16 cellular contexts compared by ENCODE assay signal in the genomic region with DNA sequence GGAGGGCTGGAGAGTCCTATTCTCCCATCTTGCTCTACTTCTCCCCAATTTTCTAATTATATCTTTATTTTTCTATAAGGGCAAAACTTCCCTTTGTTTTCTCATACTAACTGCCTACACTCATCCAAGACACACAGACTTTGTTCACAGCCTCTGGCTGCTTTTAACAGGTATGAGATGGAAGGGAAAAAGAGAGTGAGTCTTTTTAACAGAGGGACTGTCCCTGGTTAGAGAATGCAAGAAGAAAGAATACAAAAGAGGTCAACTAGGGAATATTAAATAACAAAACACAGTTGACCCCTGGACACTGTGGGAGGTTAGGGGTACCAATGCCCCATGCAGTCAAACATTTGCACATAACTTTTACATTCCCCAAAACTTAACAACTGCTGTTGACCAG. TPM values are rescaled to one million over a fixed set of nuclear protein-coding genes. Genes with fewer than 3 reads are reported as not detected.
DNase-seq lines count a peak whose midpoint lies in the region; ATAC-seq, FAIRE-seq and TF ChIP-seq lines count a peak whose summit lies in the region.
"Had no signal": no experiment of that assay in that cellular context is flagged by ENCODE, and none has a peak within 500 bp of the region (broad histone marks: within the 10 kb centered on the region; RNA-seq: fewer than 3 reads in every experiment).

No MANE protein-coding gene starts in this region.

- H3K9ac ChIP-seq in SU-DHL-6 (ENCODE audit: low read length) (no peak overlapping the region), H1 (replicated peaks in 1 of 4; ENCODE audit: extremely low read depth in 1 of 4, low read depth in 3 of 4, low read length in 3 of 4) (no peak overlapping the region)

- H3K36me3 ChIP-seq in SU-DHL-6 (ENCODE audit: low read length) (peaks cover 60% of the 10 kb centered on the region), H1 (ENCODE audit: control insufficient read depth in 2 of 4, insufficient read depth in 4 of 4, low read length in 3 of 4) (no peaks in the 10 kb centered on the region)

- no peaks in the 10 kb centered on the region for H3K9me2 ChIP-seq in SU-DHL-6 (replicated peaks; ENCODE audit: insufficient read depth, low read length)

- TF ChIP-seq POLR2A in H1 (IDR thresholded peaks at IDR 0.05; ENCODE audit: control extremely low read depth in 1 of 2, low read depth in 2 of 2, low read length in 2 of 2): no peak

- H4K8ac ChIP-seq in H1 (ENCODE audit: extremely low read depth, insufficient read depth, low read length): no peak overlapping the region

- H3K79me2 ChIP-seq in SU-DHL-6 (ENCODE audit: insufficient read depth, low read length): no peaks in the 10 kb centered on the region
- no peaks in the 10 kb centered on the region for H3K79me2 ChIP-seq in H1 (ENCODE audit: control insufficient read depth in 1 of 2, insufficient read depth in 2 of 2, low read length in 2 of 2)

- no peak overlapping the region for H3K23ac ChIP-seq in H1 (ENCODE audit: insufficient read length)

- POLR2A ChIA-PET in activated CD4-positive, alpha-beta T cell treated with anti-CD3 and anti-CD28 coated beads, Interleukin-2, amount 10 ng/mL, durations not matched to agents 7 days and 5 days (lab: Charles Lee): no interaction called here
- POLR2A ChIA-PET in H1 (lab: Charles Lee; ENCODE audit: partially characterized antibody): no interaction called here

- TF ChIP-seq CTCF in SU-DHL-6 (IDR thresholded peaks at IDR 0.05; ENCODE audit: insufficient read depth, low read length, poor library complexity, severe bottlenecking) (no peak), H1 (IDR thresholded peaks at IDR 0.05; ENCODE audit: control extremely low read depth in 1 of 3, insufficient read depth in 1 of 3, low read depth in 1 of 3, low read length in 3 of 3) (no peak)

- peak overlapping the region; percentile 85 for H3K27ac Mint-ChIP-seq in activated CD4-positive, alpha-beta T cell treated with anti-CD3 and anti-CD28 coated beads, Interleukin-2, amount 10 ng/mL, durations not matched to agents 7 days and 5 days
- H3K27ac Mint-ChIP-seq: mesothelial cell of epicardium had no signal

- H3K4me3 Mint-ChIP-seq in activated CD4-positive, alpha-beta T cell treated with anti-CD3 and anti-CD28 coated beads, Interleukin-2, amount 10 ng/mL, durations not matched to agents 7 days and 5 days: no peak overlapping the region
- H3K4me3 Mint-ChIP-seq: mesothelial cell of epicardium had no signal

- no peak; a peak in 1 of 3 replicates for TF ChIP-seq EP300 in H1 (IDR thresholded peaks at IDR 0.05; ENCODE audit: borderline replicate concordance in 1 of 2, low read depth in 2 of 2, low read length in 2 of 2)

- H3K4me3 ChIP-seq in SU-DHL-6 (ENCODE audit: insufficient read depth, low read length, poor library complexity, severe bottlenecking) (no peak overlapping the region), H1 (ENCODE audit: extremely low read depth in 1 of 4, insufficient read depth in 2 of 4, low read depth in 3 of 4, low read length in 4 of 4) (peak overlapping the region in 1 of 4 experiments; percentile 12; a peak in 1 of 8 replicates)
- H3K4me3 ChIP-seq: A549, ascending aorta had no signal

- FAIRE-seq in H1 (lab: Jason Lieb, UNC): no peak
- no peak for FAIRE-seq in GM19239 (lab: Jason Lieb, UNC)
- FAIRE-seq: A549 had no signal

- no peaks in the 10 kb centered on the region for H3K9me3 ChIP-seq in SU-DHL-6 (ENCODE audit: insufficient read depth, low read length)
- H3K9me3 ChIP-seq in H1 (ENCODE audit: insufficient read depth in 2 of 2, low read depth in 1 of 2, low read length in 1 of 2): no peaks in the 10 kb centered on the region
- H3K9me3 ChIP-seq: A549 had no signal

- no peak overlapping the region for H3K14ac ChIP-seq in H1 (ENCODE audit: insufficient read length)

- H4K5ac ChIP-seq in H1 (ENCODE audit: insufficient read length, low read depth, low read length): no peak overlapping the region

- H3K36me3 Mint-ChIP-seq in activated CD4-positive, alpha-beta T cell treated with anti-CD3 and anti-CD28 coated beads, Interleukin-2, amount 10 ng/mL, durations not matched to agents 7 days and 5 days (ENCODE audit: low read depth): peaks cover 95% of the 10 kb centered on the region

- H2BK5ac ChIP-seq in H1 (ENCODE audit: low read depth, low read length): no peak overlapping the region

- H2BK20ac ChIP-seq in H1 (ENCODE audit: low read length): no peak overlapping the region

- no peak overlapping the region for H2BK12ac ChIP-seq in H1 (ENCODE audit: low read depth, low read length)

- H3K9me3 Mint-ChIP-seq in activated CD4-positive, alpha-beta T cell treated with anti-CD3 and anti-CD28 coated beads, Interleukin-2, amount 10 ng/mL, durations not matched to agents 7 days and 5 days: peaks cover 12% of the 10 kb centered on the region

- H2AK5ac ChIP-seq in H1 (ENCODE audit: low read depth, low read length): no peak overlapping the region

- no peaks in the 10 kb centered on the region for H3K79me1 ChIP-seq in H1 (ENCODE audit: low read depth, low read length)

- ATAC-seq in stimulated activated naive CD8-positive, alpha-beta T cell treated with anti-CD3 and anti-CD28 coated beads, Interleukin-15, Interleukin-2, amounts not matched to agents 100 U/mL and 50 U/mL, for 24 hours: peak; percentile 33
- no peak for ATAC-seq in GM18502 (IDR thresholded peaks at IDR 0.05; ENCODE audit: poor library complexity, unreplicated experiment)
- no peak for ATAC-seq in HG03342 (IDR thresholded peaks at IDR 0.05; ENCODE audit: unreplicated experiment)
- ATAC-seq: A549; activated CD4-positive, CD25-positive, alpha-beta regulatory T cell treated with anti-CD3 and anti-CD28 coated beads, Interleukin-2, amount 50 U/mL, for 24 hours had no signal

- H2AFZ ChIP-seq in SU-DHL-6 (ENCODE audit: low read depth, low read length, severe bottlenecking) (no peak overlapping the region), H1 (ENCODE audit: low read length) (no peak overlapping the region; the same call in 1 of the 2 replicates)

- H3K27ac ChIP-seq in SU-DHL-6 (ENCODE audit: low read depth, low read length) (0 out of 2 replicates have a peak overlapping the region, but pooled peaks have one; percentile 2), H1 (ENCODE audit: low read depth, low read length) (peak overlapping the region; percentile 23; the same call in 1 of the 2 replicates)
- H3K27ac ChIP-seq: A549, ascending aorta had no signal

- H3K4me1 Mint-ChIP-seq in activated CD4-positive, alpha-beta T cell treated with anti-CD3 and anti-CD28 coated beads, Interleukin-2, amount 10 ng/mL, durations not matched to agents 7 days and 5 days: peaks cover 66% of the 10 kb centered on the region
- H3K4me1 Mint-ChIP-seq: mesothelial cell of epicardium had no signal

- H3K4ac ChIP-seq in H1 (replicated peaks; ENCODE audit: insufficient read length, low read depth, low read length): no peak overlapping the region

- no peak overlapping the region for H2BK120ac ChIP-seq in H1 (replicated peaks; ENCODE audit: low read depth, low read length)

- H3K27me3 ChIP-seq in SU-DHL-6 (ENCODE audit: low read length) (no peaks in the 10 kb centered on the region), H1 (replicated peaks in 1 of 4; ENCODE audit: control insufficient read depth in 3 of 4, extremely low read depth in 1 of 4, insufficient read depth in 3 of 4, low read length in 3 of 4) (no peaks in the 10 kb centered on the region)
- H3K27me3 ChIP-seq: ascending aorta had no signal

- no peak overlapping the region for H3K18ac ChIP-seq in H1 (ENCODE audit: extremely low read depth, low read length)

- no peaks in the 10 kb centered on the region for H3K23me2 ChIP-seq in H1 (ENCODE audit: low read depth, low read length)

- no peak for DNase-seq in activated CD4-positive, alpha-beta T cell treated with anti-CD3 and anti-CD28 coated beads, Interleukin-2, amount 10 ng/mL, durations not matched to agents 7 days and 5 days
- DNase-seq in activated CD4-positive, alpha-beta T cell treated with anti-CD3 and anti-CD28 coated beads for 1 hour: no peak
- DNase-seq in H1 (ENCODE audit: low read depth in 1 of 2, low spot score in 2 of 2) (no peak), GM19239 (ENCODE audit: insufficient read length, low spot score) (no peak)
- no peak for DNase-seq in stimulated activated naive CD8-positive, alpha-beta T cell treated with anti-CD3 and anti-CD28 coated beads, Interleukin-15, Interleukin-2, amounts not matched to agents 100 U/mL and 50 U/mL, for 24 hours
- DNase-seq: DMS79 treated with DMSO at 0.1 percent for 48 hours, NCI-H1694 treated with DMSO at 0.1 percent for 48 hours, NCI-H345, retina had no signal

- CTCF ChIA-PET in activated CD4-positive, alpha-beta T cell treated with anti-CD3 and anti-CD28 coated beads, Interleukin-2, amount 10 ng/mL, durations not matched to agents 7 days and 5 days (lab: Charles Lee): no interaction called here
- CTCF ChIA-PET in H1 (lab: Charles Lee; ENCODE audit: partially characterized antibody): no interaction called here

- no peaks in the 10 kb centered on the region for H3F3A ChIP-seq in SU-DHL-6 (ENCODE audit: insufficient read depth)

- H4K20me1 ChIP-seq in SU-DHL-6 (ENCODE audit: low read depth, low read length) (no peaks in the 10 kb centered on the region), H1 (replicated peaks in 1 of 2; ENCODE audit: control insufficient read depth in 1 of 2, insufficient read depth in 2 of 2, low read length in 2 of 2) (no peaks in the 10 kb centered on the region)

- H3K56ac ChIP-seq in H1 (replicated peaks; ENCODE audit: insufficient read length, low read depth, low read length): no peak overlapping the region

- no peak overlapping the region for H4K91ac ChIP-seq in H1 (replicated peaks; ENCODE audit: insufficient read length, low read length)

- no peak overlapping the region for H2BK15ac ChIP-seq in H1 (ENCODE audit: low read length)

- H3K4me2 ChIP-seq in SU-DHL-6 (ENCODE audit: low read depth, low read length, poor library complexity, severe bottlenecking) (no peak overlapping the region), H1 (ENCODE audit: insufficient read depth in 1 of 2, low read depth in 2 of 2, low read length in 2 of 2) (peak overlapping the region; percentile 16 to 60; a peak in 3 of 4 replicates)
- H3K4me2 ChIP-seq: A549 had no signal

- H3K4me1 ChIP-seq in H1 (replicated peaks in 1 of 4; ENCODE audit: control insufficient read depth in 3 of 4, insufficient read depth in 4 of 4, low read length in 3 of 4): peaks cover 4 to 14% (median 6%) of the 10 kb centered on the region in 4 experiments
- H3K4me1 ChIP-seq: A549, ascending aorta had no signal

- no peaks in the 10 kb centered on the region for H3K27me3 Mint-ChIP-seq in activated CD4-positive, alpha-beta T cell treated with anti-CD3 and anti-CD28 coated beads, Interleukin-2, amount 10 ng/mL, durations not matched to agents 7 days and 5 days

- no peak for TF ChIP-seq RAD21 in H1 (IDR thresholded peaks at IDR 0.05 in 1 of 2, conservative IDR thresholded peaks at IDR 0.05 in 1 of 2; ENCODE audit: low read depth in 2 of 2, low read length in 2 of 2)

RNA-seq across cellular contexts. Expression of gene SP100, which starts 41.8 kb away (rescaled TPM):
- total RNA-seq in activated CD4-positive, alpha-beta T cell treated with anti-CD3 and anti-CD28 coated beads, Interleukin-2, amount 10 ng/mL, durations not matched to agents 7 days and 5 days: 100 to 1,000 TPM; 364 to 392 TPM
- total RNA-seq in H1 (2021; fragmentation: NEBNext Ultra II Directional; extraction: Animal tissue kit (Norgen Biotek cat#: 25700)): 0.33 and 1.1 TPM in 2 replicates
- 0.06 and 0.16 TPM in 2 replicates for polyA plus RNA-seq in H1 (2011; rRNA removed)
- 0.45 TPM for polyA plus RNA-seq in H1 (2011; cell fraction: cytosol; rRNA removed)
- 0.31 TPM for polyA plus RNA-seq in H1 (2011; cell fraction: nucleus; rRNA removed)
- 0.47 to 0.77 TPM (median 0.61 TPM) in 4 replicates for polyA plus RNA-seq in H1 (2012, experiment 1 of 2)
- not detected for polyA plus RNA-seq in H1 (2012, experiment 2 of 2)
- polyA plus RNA-seq in H1 (2013, experiment 1 of 2): 0.65 TPM
- polyA plus RNA-seq in H1 (2013, experiment 2 of 2): 0.42 TPM
- polyA minus RNA-seq in H1 (2011; rRNA and poly(A)+ RNA removed): 0.38 TPM in 1 of 2 replicates, not detected in the other
- not detected for polyA minus RNA-seq in H1 (2011; cell fraction: cytosol; rRNA and poly(A)+ RNA removed)
- polyA minus RNA-seq in H1 (2011; cell fraction: nucleus; rRNA and poly(A)+ RNA removed): 2.4 TPM

Comparison
In these comparisons a context has a peak if more than half of its experiments do, and no peak if none do; other contexts are left out.
1. RNA of gene SP100, which starts 41.8 kb away (total RNA-seq): 364 to 392 TPM in activated CD4-positive, alpha-beta T cell treated with anti-CD3 and anti-CD28 coated beads, Interleukin-2, amount 10 ng/mL, durations not matched to agents 7 days and 5 days; 0.33 to 1.1 TPM in H1; every median in the first group is over 100 times any median in the second.